In genomic region chr2:8239402-8240127, GRCh38 we compare ENCODE assay signal across 11 cellular contexts.
DNase-seq lines count a peak whose midpoint lies in the region; ATAC-seq and TF ChIP-seq lines count a peak whose summit lies in the region.
"Had no signal": no experiment of that assay in that cellular context is flagged by ENCODE, and none has a peak within 500 bp of the region (broad histone marks: within the 10 kb centered on the region; RNA-seq: fewer than 3 reads in every experiment).

No MANE protein-coding gene starts in this region.

- H3K36me3 Mint-ChIP-seq in activated T-helper 1 cell treated with anti-CD3 and anti-CD28 coated beads, Interleukin-12 subunit alpha, Interleukin-12 subunit beta, Interleukin-2, Interleukin-4 antibody, amounts not matched to agents 30 ng/mL and 10 ng/mL and 1 ng/mL, durations not matched to agents 14 hours and 24 hours and 36 hours (ENCODE audit: low read depth): peaks cover 7% of the 10 kb centered on the region
- H3K36me3 Mint-ChIP-seq in type B pancreatic cell: no peaks in the 10 kb centered on the region

- peak; percentile 46 for DNase-seq in stimulated activated CD4-positive, alpha-beta T cell treated with anti-CD3 and anti-CD28 coated beads, Interleukin-15, amount 100 ng/mL, for 24 hours
- DNase-seq in stimulated activated CD4-positive, alpha-beta T cell treated with anti-CD3 and anti-CD28 coated beads, Interleukin-12 subunit alpha, Interleukin-12 subunit beta, amount 100 ng/mL, for 4 hours: no peak
- DNase-seq in activated T-helper 1 cell treated with anti-CD3 and anti-CD28 coated beads, Interleukin-12 subunit alpha, Interleukin-12 subunit beta, Interleukin-2, Interleukin-4 antibody, amounts not matched to agents 30 ng/mL and 10 ng/mL and 1 ng/mL, durations not matched to agents 14 hours and 24 hours and 36 hours (ENCODE audit: low spot score): peak; percentile 64
- DNase-seq in left colon (no peak), type B pancreatic cell (ENCODE audit: extremely low spot score, unreplicated experiment) (no peak), KBM-7 (no peak), NCI-H2081 (lab: John Stamatoyannopoulos, UW) (no peak)
- DNase-seq: NCI-H345 had no signal

- H3K27me3 Mint-ChIP-seq in activated T-helper 1 cell treated with anti-CD3 and anti-CD28 coated beads, Interleukin-12 subunit alpha, Interleukin-12 subunit beta, Interleukin-2, Interleukin-4 antibody, amounts not matched to agents 30 ng/mL and 10 ng/mL and 1 ng/mL, durations not matched to agents 14 hours and 24 hours and 36 hours (ENCODE audit: insufficient read depth): peaks cover 9% of the 10 kb centered on the region
- H3K27me3 Mint-ChIP-seq in type B pancreatic cell: no peaks in the 10 kb centered on the region

- ATAC-seq in left colon (peak; percentile 76), HG03045 (IDR thresholded peaks at IDR 0.05; ENCODE audit: unreplicated experiment) (no peak)
- ATAC-seq: gastroesophageal sphincter had no signal

- peak overlapping the region; percentile 80 for H3K27ac Mint-ChIP-seq in activated T-helper 1 cell treated with anti-CD3 and anti-CD28 coated beads, Interleukin-12 subunit alpha, Interleukin-12 subunit beta, Interleukin-2, Interleukin-4 antibody, amounts not matched to agents 30 ng/mL and 10 ng/mL and 1 ng/mL, durations not matched to agents 14 hours and 24 hours and 36 hours
- H3K27ac Mint-ChIP-seq in type B pancreatic cell: peak overlapping the region; percentile 11
- H3K27ac Mint-ChIP-seq: CD4-positive, CD25-positive, alpha-beta regulatory T cell had no signal

- no peak for TF ChIP-seq CTCF in type B pancreatic cell (conservative IDR thresholded peaks at IDR 0.05)

- peak overlapping the region; percentile 41 for H3K4me3 Mint-ChIP-seq in activated T-helper 1 cell treated with anti-CD3 and anti-CD28 coated beads, Interleukin-12 subunit alpha, Interleukin-12 subunit beta, Interleukin-2, Interleukin-4 antibody, amounts not matched to agents 30 ng/mL and 10 ng/mL and 1 ng/mL, durations not matched to agents 14 hours and 24 hours and 36 hours
- no peak overlapping the region for H3K4me3 Mint-ChIP-seq in type B pancreatic cell
- H3K4me3 Mint-ChIP-seq: CD4-positive, CD25-positive, alpha-beta regulatory T cell had no signal

- in situ Hi-C loops in KBM-7 (cut with MboI; ENCODE audit: low pct_unique_long_range_greater_than_20kb, low sequenced_read_pairs): no loop called here

- intact Hi-C loops in activated T-helper 1 cell treated with anti-CD3 and anti-CD28 coated beads, Interleukin-12 subunit alpha, Interleukin-12 subunit beta, Interleukin-2, Interleukin-4 antibody, amounts not matched to agents 30 ng/mL and 10 ng/mL and 1 ng/mL, durations not matched to agents 14 hours and 24 hours and 36 hours (cut with micrococcal nuclease): loop anchor here (1.0 to 5.0 kb wide), 20 partner anchors 9 to 813 kb away; no protein-coding TSS in a partner anchor
- intact Hi-C loops in left colon (cut with DNase I, micrococcal nuclease): no loop called here

- peaks cover 15% of the 10 kb centered on the region for H3K9me3 Mint-ChIP-seq in activated T-helper 1 cell treated with anti-CD3 and anti-CD28 coated beads, Interleukin-12 subunit alpha, Interleukin-12 subunit beta, Interleukin-2, Interleukin-4 antibody, amounts not matched to agents 30 ng/mL and 10 ng/mL and 1 ng/mL, durations not matched to agents 14 hours and 24 hours and 36 hours
- H3K9me3 Mint-ChIP-seq in type B pancreatic cell: no peaks in the 10 kb centered on the region

- H3K4me1 Mint-ChIP-seq in activated T-helper 1 cell treated with anti-CD3 and anti-CD28 coated beads, Interleukin-12 subunit alpha, Interleukin-12 subunit beta, Interleukin-2, Interleukin-4 antibody, amounts not matched to agents 30 ng/mL and 10 ng/mL and 1 ng/mL, durations not matched to agents 14 hours and 24 hours and 36 hours (ENCODE audit: low read depth): peaks cover 50% of the 10 kb centered on the region
- peaks cover 28% of the 10 kb centered on the region for H3K4me1 Mint-ChIP-seq in type B pancreatic cell (ENCODE audit: unreplicated experiment)

Comparison
In these comparisons a context has a peak if more than half of its experiments do, and no peak if none do; other contexts are left out.
1. DNase-seq: peak in stimulated activated CD4-positive, alpha-beta T cell treated with anti-CD3 and anti-CD28 coated beads, Interleukin-15, amount 100 ng/mL, for 24 hours (single experiment) and activated T-helper 1 cell treated with anti-CD3 and anti-CD28 coated beads, Interleukin-12 subunit alpha, Interleukin-12 subunit beta, Interleukin-2, Interleukin-4 antibody, amounts not matched to agents 30 ng/mL and 10 ng/mL and 1 ng/mL, durations not matched to agents 14 hours and 24 hours and 36 hours (single experiment); none in stimulated activated CD4-positive, alpha-beta T cell treated with anti-CD3 and anti-CD28 coated beads, Interleukin-12 subunit alpha, Interleukin-12 subunit beta, amount 100 ng/mL, for 4 hours (single experiment), left colon (0 of 2), type B pancreatic cell (single experiment), KBM-7 (single experiment) and NCI-H2081 (0 of 2).